8 cellular contexts compared by ENCODE assay signal in the genomic region with DNA sequence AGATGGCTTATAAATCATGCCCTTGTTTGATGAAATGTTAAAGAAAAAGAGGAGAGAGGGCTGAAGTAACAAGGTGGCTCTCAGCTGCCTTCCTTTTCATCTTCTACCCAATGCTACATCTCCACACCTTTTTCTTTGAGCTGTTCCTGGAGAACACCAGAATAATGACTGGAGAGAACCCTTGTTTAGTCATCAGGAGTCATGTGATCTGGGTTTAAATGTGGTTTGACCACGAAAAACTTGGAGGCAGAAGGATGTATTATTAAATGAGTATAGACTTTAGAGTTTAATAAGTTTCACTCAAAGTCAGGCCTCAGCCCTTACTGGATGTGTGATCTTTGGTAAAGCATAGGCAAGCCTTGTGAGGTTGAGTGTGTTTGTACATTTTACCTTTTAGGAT.
DNase-seq lines count a peak whose midpoint lies in the region; ATAC-seq and TF ChIP-seq lines count a peak whose summit lies in the region.

No MANE protein-coding gene starts in this region.

- no peaks in the 10 kb centered on the region for H3K79me2 ChIP-seq in GM23338 (replicated peaks; ENCODE audit: insufficient read depth)
- H3K79me2 ChIP-seq in OCI-LY3 (ENCODE audit: low read length) = no peaks in the 10 kb centered on the region

- H3K9me2 ChIP-seq in GM23338 (ENCODE audit: insufficient read depth) = no peaks in the 10 kb centered on the region

- no peak for TF ChIP-seq CTCF in GM23338 (conservative IDR thresholded peaks at IDR 0.05; ENCODE audit: low read depth in 2 of 2)
- no peak for TF ChIP-seq CTCF in OCI-LY3 (IDR thresholded peaks at IDR 0.05; ENCODE audit: low read depth, low read length)

- no peak overlapping the region for H3K27ac Mint-ChIP-seq in GM23338

- H3K27me3 ChIP-seq in GM23338 (ENCODE audit: insufficient read depth) (no peaks in the 10 kb centered on the region), OCI-LY3 (ENCODE audit: low read depth, low read length) (peaks cover 7% of the 10 kb centered on the region; the same call in 1 of the 2 replicates), MG63 (no peaks in the 10 kb centered on the region)

- H2AFZ ChIP-seq in GM23338 (0 out of 2 replicates have a peak overlapping the region, but pooled peaks have one; percentile 13), OCI-LY3 (ENCODE audit: low read depth, low read length) (peak overlapping the region; percentile 46)

- H3F3A ChIP-seq in GM23338 (replicated peaks; ENCODE audit: low read depth) = no peaks in the 10 kb centered on the region

- ATAC-seq in GM23338 = no peak
- no peak for ATAC-seq in GM21723 (IDR thresholded peaks at IDR 0.05; ENCODE audit: unreplicated experiment)

- H3K4me1 Mint-ChIP-seq in GM23338 = peaks cover 60% of the 10 kb centered on the region

- no peaks in the 10 kb centered on the region for H3K9me3 Mint-ChIP-seq in GM23338

- no peak overlapping the region for H3K4me3 Mint-ChIP-seq in GM23338

- H4K20me1 ChIP-seq in GM23338 (replicated peaks; ENCODE audit: insufficient read depth) (no peaks in the 10 kb centered on the region), OCI-LY3 (ENCODE audit: insufficient read depth, low read length) (no peaks in the 10 kb centered on the region)

- no peaks in the 10 kb centered on the region for H3K36me3 Mint-ChIP-seq in GM23338 (ENCODE audit: low read depth)

- no peak overlapping the region for H3K4me2 ChIP-seq in GM23338
- H3K4me2 ChIP-seq in OCI-LY3 (ENCODE audit: low read length) = peak overlapping the region; percentile 63

- no peak overlapping the region for H3K4me3 ChIP-seq in GM23338
- peak overlapping the region; percentile 40 for H3K4me3 ChIP-seq in OCI-LY3 (ENCODE audit: low read length)
- H3K4me3 ChIP-seq in MG63 = no peak overlapping the region

- H3K4me1 ChIP-seq in GM23338 (ENCODE audit: insufficient read depth) (peaks cover 47% of the 10 kb centered on the region), OCI-LY3 (ENCODE audit: low read length) (peaks cover 61% of the 10 kb centered on the region)

- DNase-seq in COLO829 (ENCODE audit: low spot score) (peak; percentile 30), GM23338 (ENCODE audit: low spot score) (no peak), fibroblast of peridontal ligament (ENCODE audit: extremely low read depth) (peak; percentile 63), MG63 (no peak), occipital lobe (lab: John Stamatoyannopoulos, UW) (no peak), ecto neural progenitor cell (ENCODE audit: low spot score) (no peak)

- H3K9ac ChIP-seq in OCI-LY3 (ENCODE audit: low read length) = peak overlapping the region; percentile 50

- H3K36me3 ChIP-seq in GM23338 (ENCODE audit: insufficient read depth) (no peaks in the 10 kb centered on the region), OCI-LY3 (replicated peaks; ENCODE audit: low read depth, low read length) (peaks cover 14% of the 10 kb centered on the region), MG63 (no peaks in the 10 kb centered on the region)

- no peak overlapping the region for H3K27ac ChIP-seq in GM23338 (ENCODE audit: low read depth)
- peak overlapping the region; percentile 88 for H3K27ac ChIP-seq in OCI-LY3 (ENCODE audit: low read length)

- H3K9me3 ChIP-seq in OCI-LY3 (ENCODE audit: insufficient read depth, low read length) = peaks cover 13% of the 10 kb centered on the region; the same call in 1 of the 2 replicates
- H3K9me3 ChIP-seq in MG63 = no peaks in the 10 kb centered on the region

- peaks cover under 1% of the 10 kb centered on the region for H3K27me3 Mint-ChIP-seq in GM23338 (ENCODE audit: insufficient read depth, low read depth, poor library complexity)

TF ChIP-seq in GM23338, 12 proteins besides CTCF, POLR2A, EP300 and RAD21:
- TF ChIP-seq, protein P1, sequence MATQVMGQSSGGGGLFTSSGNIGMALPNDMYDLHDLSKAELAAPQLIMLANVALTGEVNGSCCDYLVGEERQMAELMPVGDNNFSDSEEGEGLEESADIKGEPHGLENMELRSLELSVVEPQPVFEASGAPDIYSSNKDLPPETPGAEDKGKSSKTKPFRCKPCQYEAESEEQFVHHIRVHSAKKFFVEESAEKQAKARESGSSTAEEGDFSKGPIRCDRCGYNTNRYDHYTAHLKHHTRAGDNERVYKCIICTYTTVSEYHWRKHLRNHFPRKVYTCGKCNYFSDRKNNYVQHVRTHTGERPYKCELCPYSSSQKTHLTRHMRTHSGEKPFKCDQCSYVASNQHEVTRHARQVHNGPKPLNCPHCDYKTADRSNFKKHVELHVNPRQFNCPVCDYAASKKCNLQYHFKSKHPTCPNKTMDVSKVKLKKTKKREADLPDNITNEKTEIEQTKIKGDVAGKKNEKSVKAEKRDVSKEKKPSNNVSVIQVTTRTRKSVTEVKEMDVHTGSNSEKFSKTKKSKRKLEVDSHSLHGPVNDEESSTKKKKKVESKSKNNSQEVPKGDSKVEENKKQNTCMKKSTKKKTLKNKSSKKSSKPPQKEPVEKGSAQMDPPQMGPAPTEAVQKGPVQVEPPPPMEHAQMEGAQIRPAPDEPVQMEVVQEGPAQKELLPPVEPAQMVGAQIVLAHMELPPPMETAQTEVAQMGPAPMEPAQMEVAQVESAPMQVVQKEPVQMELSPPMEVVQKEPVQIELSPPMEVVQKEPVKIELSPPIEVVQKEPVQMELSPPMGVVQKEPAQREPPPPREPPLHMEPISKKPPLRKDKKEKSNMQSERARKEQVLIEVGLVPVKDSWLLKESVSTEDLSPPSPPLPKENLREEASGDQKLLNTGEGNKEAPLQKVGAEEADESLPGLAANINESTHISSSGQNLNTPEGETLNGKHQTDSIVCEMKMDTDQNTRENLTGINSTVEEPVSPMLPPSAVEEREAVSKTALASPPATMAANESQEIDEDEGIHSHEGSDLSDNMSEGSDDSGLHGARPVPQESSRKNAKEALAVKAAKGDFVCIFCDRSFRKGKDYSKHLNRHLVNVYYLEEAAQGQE (IDR thresholded peaks at IDR 0.05; ENCODE audit: unreplicated experiment) = no peak

Comparison
In these comparisons a context has a peak if more than half of its experiments do, and no peak if none do; other contexts are left out.
1. DNase-seq: peak in COLO829 (single experiment) and fibroblast of peridontal ligament (single experiment); none in GM23338 (single experiment), MG63 (single experiment), occipital lobe (single experiment) and ecto neural progenitor cell (single experiment).